8 cellular contexts compared by ENCODE assay signal in the genomic region with DNA sequence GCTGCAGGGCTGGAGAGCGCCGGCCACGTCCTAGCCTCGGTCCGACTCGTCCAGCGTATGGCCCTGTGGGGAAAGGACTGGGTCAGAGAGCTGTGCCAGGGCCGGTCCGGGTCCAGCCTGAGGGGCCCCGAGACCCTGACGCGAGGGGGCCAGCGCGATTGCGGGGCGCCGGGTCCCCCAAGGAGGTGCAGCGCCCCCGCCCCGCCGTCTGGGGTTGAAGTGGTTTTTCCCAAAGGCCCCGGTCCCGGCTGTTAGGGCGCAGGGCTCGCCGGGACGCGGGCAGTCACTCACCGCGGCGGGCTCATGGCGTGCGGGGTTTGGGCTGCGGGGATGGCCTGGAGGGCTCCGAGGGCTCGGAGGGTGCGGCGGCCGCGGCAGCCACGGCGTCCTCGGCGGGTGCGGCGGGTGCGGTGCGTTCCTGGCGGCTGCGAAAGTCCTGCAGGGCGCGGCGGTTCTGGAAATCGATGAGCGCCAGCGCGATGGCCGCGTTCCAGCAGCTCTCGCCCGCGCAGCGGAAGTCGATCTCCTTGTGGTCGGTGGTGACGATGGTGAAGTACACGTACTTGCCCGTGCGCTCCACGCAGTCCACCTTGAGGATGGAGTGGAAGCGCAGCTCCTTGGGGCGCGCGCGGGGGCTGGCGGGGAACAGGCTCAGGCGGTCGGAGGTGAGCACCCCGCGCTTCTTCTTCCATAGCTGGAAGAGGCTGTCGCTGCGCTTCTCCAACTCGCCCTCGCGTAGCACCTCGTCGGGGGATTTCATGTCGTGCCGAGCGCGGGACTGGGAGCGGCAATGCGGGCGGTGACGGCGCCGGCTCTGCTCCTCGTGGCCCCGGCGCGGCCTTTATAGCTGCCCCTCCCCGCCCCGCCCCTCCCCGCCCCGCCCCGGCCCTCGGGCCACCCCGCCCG. TPM values are rescaled to one million over a fixed set of nuclear protein-coding genes. Genes with fewer than 3 reads are reported as not detected.
DNase-seq lines count a peak whose midpoint lies in the region; ATAC-seq and TF ChIP-seq lines count a peak whose summit lies in the region.

Gene PHLDA2 (minus strand): TSS at position 816 of the 906 bp plus-strand sequence. CDS start 56 bp downstream, at position 760.

- intact Hi-C loops in left lung (cut with DNase I) = no loop called here

- H3K4me3 ChIP-seq in CD8-positive, alpha-beta memory T cell (ENCODE audit: low read length) = peak within 1 kb of the TSS; percentile 56
- H3K4me3 ChIP-seq in LNCaP clone FGC (ENCODE audit: low read depth, low read length) (peak within 1 kb of the TSS; percentile 68), WERI-Rb-1 (ENCODE audit: low read depth, low read length) (peak within 1 kb of the TSS; percentile 49), coronary artery (peak within 1 kb of the TSS; percentile 83), left lung (peak within 1 kb of the TSS; percentile 46 to 54)

- peak within 1 kb of the TSS; percentile 31 for H3K27ac ChIP-seq in CD8-positive, alpha-beta memory T cell (ENCODE audit: low read depth, low read length)
- H3K27ac ChIP-seq in WERI-Rb-1 (no peak within 1 kb of the TSS), coronary artery (peak within 1 kb of the TSS; percentile 50 to 78), left lung (peak within 1 kb of the TSS; percentile 82 to 90)

- peaks cover 0 to 1% (median 0%) of the 10 kb centered on the region in 3 donors for H3K36me3 Mint-ChIP-seq in CD8-positive, alpha-beta memory T cell

- TF ChIP-seq CTCF in LNCaP clone FGC (IDR thresholded peaks at IDR 0.05; ENCODE audit: control insufficient read depth, extremely low read depth, insufficient read depth) = no peak
- TF ChIP-seq CTCF in WERI-Rb-1 (IDR thresholded peaks at IDR 0.05; ENCODE audit: low read depth, low read length) = no peak
- no peak for TF ChIP-seq CTCF in coronary artery (IDR thresholded peaks at IDR 0.05)
- no peak for TF ChIP-seq CTCF in left lung (IDR thresholded peaks at IDR 0.05)

- POLR2A ChIA-PET in CD8-positive, alpha-beta memory T cell (lab: Charles Lee) = interaction anchor here (0.6 to 1.7 kb wide), 5 partner anchors 36 to 103 kb away, joined by 3 to 4 read pairs (median 3); no protein-coding TSS in a partner anchor

- peak within 1 kb of the TSS; percentile 74 to 91 (median 86) for H3K4me3 Mint-ChIP-seq in CD8-positive, alpha-beta memory T cell

- CTCF ChIA-PET in CD8-positive, alpha-beta memory T cell (lab: Charles Lee) = interaction anchor here (1.3 to 5.2 kb wide), 9 partner anchors 17 to 397 kb away, joined by 3 to 48 read pairs (median 8); a partner anchor contains a TSS

- H3K27me3 Mint-ChIP-seq in CD8-positive, alpha-beta memory T cell = peaks cover 19 to 21% of the 10 kb centered on the region in 2 donors

- H3K9me3 Mint-ChIP-seq in CD8-positive, alpha-beta memory T cell = no peaks in the 10 kb centered on the region

- peak within 1 kb of the TSS in 6 of 8 donors; percentile 17 to 94 (median 82) for H3K27ac Mint-ChIP-seq in CD8-positive, alpha-beta memory T cell

- peaks cover 25% of the 10 kb centered on the region for H3K4me1 ChIP-seq in CD8-positive, alpha-beta memory T cell (ENCODE audit: insufficient read depth, low read length)
- H3K4me1 ChIP-seq in left lung = peaks cover 0 to 64% of the 10 kb centered on the region in 2 donors

- no peaks in the 10 kb centered on the region for H3K36me3 ChIP-seq in CD8-positive, alpha-beta memory T cell (ENCODE audit: insufficient read depth, low read length)
- no peaks in the 10 kb centered on the region for H3K36me3 ChIP-seq in WERI-Rb-1
- no peaks in the 10 kb centered on the region for H3K36me3 ChIP-seq in left lung

- peaks cover 6% of the 10 kb centered on the region for H3K27me3 ChIP-seq in CD8-positive, alpha-beta memory T cell (ENCODE audit: insufficient read depth, low read length, poor library complexity, severe bottlenecking)
- H3K27me3 ChIP-seq in WERI-Rb-1 (ENCODE audit: insufficient read depth, low read depth, severe bottlenecking) = peaks cover 40% of the 10 kb centered on the region
- H3K27me3 ChIP-seq in left lung = peaks cover 0 to 47% of the 10 kb centered on the region in 2 donors

- peak; percentile 54 for ATAC-seq in left lung
- ATAC-seq in HG03039 (IDR thresholded peaks at IDR 0.05; ENCODE audit: unreplicated experiment) = no peak

- DNase-seq in CD8-positive, alpha-beta memory T cell = peak; percentile 26 to 76 (median 58)
- DNase-seq in LNCaP clone FGC (ENCODE audit: low read depth) (no peak), WERI-Rb-1 (peak; percentile 37), coronary artery (ENCODE audit: low spot score) (no peak), left lung (peak; percentile 59 to 87), DMS114 treated with DMSO at 0.1 percent for 48 hours (lab: John Stamatoyannopoulos, UW; ENCODE audit: unreplicated experiment) (no peak)
- peak in 2 of 3 experiments; percentile 49 to 71 for DNase-seq in stimulated activated CD4-positive, alpha-beta T cell treated with anti-CD3 and anti-CD28 coated beads, TNF-alpha, amount 100 ng/mL, for 24 hours (ENCODE audit: low read depth in 3 of 3)

- H3K4me1 Mint-ChIP-seq in CD8-positive, alpha-beta memory T cell = peaks cover 20 to 40% (median 22%) of the 10 kb centered on the region in 3 donors

- no peaks in the 10 kb centered on the region for H3K9me3 ChIP-seq in CD8-positive, alpha-beta memory T cell (ENCODE audit: low read length)
- H3K9me3 ChIP-seq in WERI-Rb-1 (ENCODE audit: severe bottlenecking) = no peaks in the 10 kb centered on the region
- no peaks in the 10 kb centered on the region for H3K9me3 ChIP-seq in left lung

RNA-seq across cellular contexts. Expression of gene PHLDA2, which starts in this region (rescaled TPM):
- 1 to 10 TPM; 2.1 to 2.9 TPM for total RNA-seq in CD8-positive, alpha-beta memory T cell
- polyA plus RNA-seq in CD8-positive, alpha-beta memory T cell = 1.3 TPM
- 10 to 100 TPM; 28.3 to 50.0 TPM for total RNA-seq in left lung

Comparison
In these comparisons a context has a peak if more than half of its experiments do, and no peak if none do; other contexts are left out.
1. RNA of gene PHLDA2 (total RNA-seq): 28.3 to 50.0 TPM in left lung; 2.1 to 2.9 TPM in CD8-positive, alpha-beta memory T cell; every median in the first group is over 4 times any median in the second.
2. DNase-seq: peak in CD8-positive, alpha-beta memory T cell (5 of 5), WERI-Rb-1 (single experiment), left lung (2 of 2) and stimulated activated CD4-positive, alpha-beta T cell treated with anti-CD3 and anti-CD28 coated beads, TNF-alpha, amount 100 ng/mL, for 24 hours (2 of 3); none in LNCaP clone FGC (single experiment), coronary artery (single experiment) and DMS114 treated with DMSO at 0.1 percent for 48 hours (single experiment).
3. Peak in every context shown above with its lines, with median percentiles within 50 percentile points of each other: H3K4me3 ChIP-seq.